10 cellular contexts compared by ENCODE assay signal in the genomic region with DNA sequence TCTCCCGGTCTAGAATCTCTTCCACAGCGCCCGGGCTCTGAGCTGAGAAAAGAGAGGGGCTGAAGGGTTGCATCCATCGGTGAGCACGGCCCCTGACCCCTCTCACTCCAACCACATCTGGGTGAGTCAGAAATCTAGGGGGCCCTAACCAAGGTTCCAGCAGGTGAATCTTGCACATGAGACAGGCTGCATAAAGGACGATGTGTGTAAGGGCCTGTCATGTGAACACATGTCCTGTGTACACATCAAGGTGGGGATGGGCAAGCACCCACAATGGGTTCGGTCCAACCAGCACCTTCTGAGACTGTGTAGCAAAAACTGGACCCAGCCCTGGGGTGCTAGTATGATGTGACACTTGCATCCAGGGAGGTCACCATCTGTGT. TPM values are rescaled to one million over a fixed set of nuclear protein-coding genes. Genes with fewer than 3 reads are reported as not detected.
A peak's percentile ranks its signal among the peaks of the same experiment; 100 is the strongest.
DNase-seq lines count a peak whose midpoint lies in the region; ATAC-seq, FAIRE-seq and TF ChIP-seq lines count a peak whose summit lies in the region.
"Had no signal": no experiment of that assay in that cellular context is flagged by ENCODE, and none has a peak within 500 bp of the region (broad histone marks: within the 10 kb centered on the region; RNA-seq: fewer than 3 reads in every experiment).

No MANE protein-coding gene starts in this region.

- no peaks in the 10 kb centered on the region for H3K27me3 Mint-ChIP-seq in activated T-helper 17 cell treated with anti-CD3 and anti-CD28 coated beads, Interleukin-2, amount 50 U/mL, for 72 hours

- ATAC-seq in activated T-helper 17 cell treated with anti-CD3 and anti-CD28 coated beads, Interleukin-2, amount 50 U/mL, for 72 hours (replicated peaks), result no peak
- no peak for ATAC-seq in GM18907 (IDR thresholded peaks at IDR 0.05; ENCODE audit: unreplicated experiment)

- H3K9me3 ChIP-seq in iPS-15b (ENCODE audit: control insufficient read depth, insufficient read depth, low read length), result no peaks in the 10 kb centered on the region

- DNase-seq in HFF-Myc (ENCODE audit: extremely low read depth, low read depth) (no peak), ecto neural progenitor cell (ENCODE audit: low spot score) (no peak), urothelium cell line (ENCODE audit: low spot score) (no peak)
- DNase-seq in stimulated activated CD8-positive, alpha-beta memory T cell treated with anti-CD3 and anti-CD28 coated beads, Interleukin-4, amount 100 ng/mL, for 48 hours, result peak; percentile 25
- DNase-seq in stimulated activated CD4-positive, alpha-beta T cell treated with anti-CD3 and anti-CD28 coated beads, Interleukin-15, amount 100 ng/mL, for 24 hours, result no peak
- DNase-seq: retina had no signal

- H3K4me1 Mint-ChIP-seq in activated T-helper 17 cell treated with anti-CD3 and anti-CD28 coated beads, Interleukin-2, amount 50 U/mL, for 72 hours, result peaks cover 32% of the 10 kb centered on the region

- peaks cover 2% of the 10 kb centered on the region for H3K4me1 ChIP-seq in iPS-15b (ENCODE audit: control insufficient read depth, insufficient read depth, low read length)

- peaks cover 100% of the 10 kb centered on the region for H3K36me3 Mint-ChIP-seq in activated T-helper 17 cell treated with anti-CD3 and anti-CD28 coated beads, Interleukin-2, amount 50 U/mL, for 72 hours (ENCODE audit: low read depth)

- peak overlapping the region; percentile 4 for H3K9ac ChIP-seq in iPS-15b (ENCODE audit: low read depth, low read length)

- H3K36me3 ChIP-seq in iPS-15b (ENCODE audit: control insufficient read depth, insufficient read depth, low read length), result peaks cover 31% of the 10 kb centered on the region

- no peaks in the 10 kb centered on the region for H3K9me3 Mint-ChIP-seq in activated T-helper 17 cell treated with anti-CD3 and anti-CD28 coated beads, Interleukin-2, amount 50 U/mL, for 72 hours

- peak overlapping the region; percentile 70 for H3K4me3 ChIP-seq in HFF-Myc (replicated peaks; ENCODE audit: low read depth, low read length)
- H3K4me3 ChIP-seq in iPS-15b (ENCODE audit: low read depth, low read length), result peak overlapping the region; percentile 98

- FAIRE-seq in urothelium cell line (lab: Jason Lieb, UNC), result no peak
- FAIRE-seq: TTC549 had no signal

- no peak for TF ChIP-seq CTCF in HFF-Myc (IDR thresholded peaks at IDR 0.05; ENCODE audit: low read depth, low read length, missing control alignments)

- peak overlapping the region; percentile 100 for H3K27ac Mint-ChIP-seq in activated T-helper 17 cell treated with anti-CD3 and anti-CD28 coated beads, Interleukin-2, amount 50 U/mL, for 72 hours

- H3K4me3 Mint-ChIP-seq in activated T-helper 17 cell treated with anti-CD3 and anti-CD28 coated beads, Interleukin-2, amount 50 U/mL, for 72 hours, result peak overlapping the region; percentile 100

- H3K27me3 ChIP-seq in iPS-15b (ENCODE audit: control insufficient read depth, insufficient read depth, low read length), result no peaks in the 10 kb centered on the region

RNA-seq across cellular contexts. Expression of gene BET1L, which starts 1.2 kb away (rescaled TPM):
- 10 to 100 TPM; 32.5 to 84.3 TPM for total RNA-seq in activated T-helper 17 cell treated with anti-CD3 and anti-CD28 coated beads, Interleukin-2, amount 50 U/mL, for 72 hours

RNA-seq across cellular contexts. Expression of gene RIC8A, which starts 1.5 kb away (rescaled TPM):
- total RNA-seq in activated T-helper 17 cell treated with anti-CD3 and anti-CD28 coated beads, Interleukin-2, amount 50 U/mL, for 72 hours, result 100 to 1,000 TPM; 118 to 139 TPM

RNA-seq across cellular contexts. Expression of gene SCGB1C1, which starts 13.1 kb away (rescaled TPM):
- not detected for total RNA-seq in activated T-helper 17 cell treated with anti-CD3 and anti-CD28 coated beads, Interleukin-2, amount 50 U/mL, for 72 hours

RNA-seq across cellular contexts. Expression of gene SIRT3, which starts 30.1 kb away (rescaled TPM):
- total RNA-seq in activated T-helper 17 cell treated with anti-CD3 and anti-CD28 coated beads, Interleukin-2, amount 50 U/mL, for 72 hours, result 10 to 100 TPM; 16.5 to 48.5 TPM

RNA-seq across cellular contexts. Expression of gene PSMD13, which starts 30.8 kb away (rescaled TPM):
- total RNA-seq in activated T-helper 17 cell treated with anti-CD3 and anti-CD28 coated beads, Interleukin-2, amount 50 U/mL, for 72 hours, result 100 to 1,000 TPM; 153 to 211 TPM
